24 cellular contexts compared by ENCODE assay signal in the genomic region with DNA sequence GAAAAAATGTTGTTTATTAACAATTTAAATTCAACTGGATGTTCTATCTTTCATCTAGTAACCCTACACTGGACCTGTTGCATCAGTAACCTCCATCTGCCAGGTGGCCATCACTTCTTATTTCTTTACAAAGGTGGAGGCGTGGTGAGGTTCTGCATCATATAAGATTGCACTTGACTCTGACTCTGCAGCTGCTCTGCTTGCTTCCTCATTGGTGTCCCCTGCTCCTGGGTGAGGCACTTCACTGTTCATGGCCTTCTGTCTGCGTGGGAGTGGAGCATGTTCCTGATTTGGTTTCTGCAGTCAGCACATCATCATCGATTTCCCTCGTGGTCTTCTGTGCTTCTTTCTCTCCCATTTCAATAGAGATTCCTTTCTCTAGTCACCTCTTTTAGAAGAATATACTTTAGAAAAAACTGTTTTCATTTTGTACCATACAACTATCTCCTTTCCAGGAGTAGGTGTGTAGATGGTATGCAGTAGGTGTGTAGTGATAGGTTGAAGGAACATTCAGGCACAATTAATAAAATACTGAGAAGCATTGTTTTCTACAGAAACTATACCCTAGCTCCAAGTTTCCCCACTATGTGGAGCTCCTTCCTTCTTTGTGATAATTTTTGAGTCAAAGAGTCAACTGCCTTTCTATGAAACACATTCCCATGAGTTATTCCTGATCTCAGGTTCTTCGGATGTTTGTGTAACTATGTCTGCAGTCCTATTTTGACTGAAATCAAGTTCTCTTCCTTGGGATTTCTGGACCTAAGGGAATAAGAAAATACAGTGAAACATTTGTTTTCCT.
DNase-seq lines count a peak whose midpoint lies in the region; ATAC-seq and TF ChIP-seq lines count a peak whose summit lies in the region.
"Had no signal": no experiment of that assay in that cellular context is flagged by ENCODE, and none has a peak within 500 bp of the region (broad histone marks: within the 10 kb centered on the region; RNA-seq: fewer than 3 reads in every experiment).

No MANE protein-coding gene starts in this region.

- H3K27me3 Mint-ChIP-seq in naive B cell = no peaks in the 10 kb centered on the region
- H3K27me3 Mint-ChIP-seq: natural killer cell treated with Interleukin-12 subunit alpha and Interleukin-12 subunit beta and Interleukin-15 and Interleukin-18, amount 100 ng/mL, for 72 hours; progenitor cell of endocrine pancreas had no signal

- no peaks in the 10 kb centered on the region for H3K9me3 ChIP-seq in prostate gland
- no peaks in the 10 kb centered on the region for H3K9me3 ChIP-seq in lower lobe of right lung
- H3K9me3 ChIP-seq: BLaER1 had no signal

- H3K36me3 Mint-ChIP-seq in naive B cell = no peaks in the 10 kb centered on the region
- H3K36me3 Mint-ChIP-seq: natural killer cell treated with Interleukin-12 subunit alpha and Interleukin-12 subunit beta and Interleukin-15 and Interleukin-18, amount 100 ng/mL, for 72 hours had no signal

- H3K27me3 ChIP-seq in prostate gland (replicated peaks; ENCODE audit: insufficient read depth) (no peaks in the 10 kb centered on the region), lower lobe of right lung (ENCODE audit: low read depth) (no peaks in the 10 kb centered on the region)
- H3K27me3 ChIP-seq: BLaER1 had no signal

- H3K4me1 Mint-ChIP-seq in naive B cell = peaks cover 3 to 8% (median 5%) of the 10 kb centered on the region in 3 donors

- H3K9me3 Mint-ChIP-seq in naive B cell = peaks cover 0 to 2% (median 0%) of the 10 kb centered on the region in 7 donors

- H3K4me1 ChIP-seq in prostate gland (replicated peaks) (no peaks in the 10 kb centered on the region), lower lobe of right lung (no peaks in the 10 kb centered on the region)
- H3K4me1 ChIP-seq: BLaER1 had no signal

- TF ChIP-seq CTCF in NB4 (IDR thresholded peaks at IDR 0.05; ENCODE audit: low read depth, low read length) = no peak
- no peak for TF ChIP-seq CTCF in prostate gland (IDR thresholded peaks at IDR 0.05)
- no peak for TF ChIP-seq CTCF in lower lobe of right lung (IDR thresholded peaks at IDR 0.05)

- intact Hi-C loops in prostate gland (cut with DNase I) (no loop called here), lower lobe of right lung (cut with DNase I) (no loop called here)

- H3K36me3 ChIP-seq in prostate gland (no peaks in the 10 kb centered on the region), lower lobe of right lung (no peaks in the 10 kb centered on the region)
- H3K36me3 ChIP-seq: BLaER1 had no signal

- no peak for TF ChIP-seq POLR2A in NB4 (IDR thresholded peaks at IDR 0.05; ENCODE audit: extremely low read depth, insufficient read length)
- TF ChIP-seq POLR2A in prostate gland (IDR thresholded peaks at IDR 0.05) = no peak

- no peak overlapping the region for H3K4me3 Mint-ChIP-seq in naive B cell
- H3K4me3 Mint-ChIP-seq: natural killer cell treated with Interleukin-12 subunit alpha and Interleukin-12 subunit beta and Interleukin-15 and Interleukin-18, amount 100 ng/mL, for 72 hours had no signal

- H3K4me3 ChIP-seq in NB4 (ENCODE audit: low read depth, low read length) (no peak overlapping the region), prostate gland (no peak overlapping the region), lower lobe of right lung (no peak overlapping the region)
- H3K4me3 ChIP-seq: BLaER1, smooth muscle cell had no signal

- peak overlapping the region in 1 of 6 donors; percentile 26 for H3K27ac Mint-ChIP-seq in naive B cell
- H3K27ac Mint-ChIP-seq: natural killer cell treated with Interleukin-12 subunit alpha and Interleukin-12 subunit beta and Interleukin-15 and Interleukin-18, amount 100 ng/mL, for 72 hours; progenitor cell of endocrine pancreas had no signal

- DNase-seq in DMS153 (lab: John Stamatoyannopoulos, UW) (peak; percentile 32), DMS153 treated with DMSO at 0.1 percent for 48 hours (lab: John Stamatoyannopoulos, UW; ENCODE audit: unreplicated experiment) (no peak), NB4 (ENCODE audit: low read depth) (peak; percentile 44), OCI-M1 (lab: John Stamatoyannopoulos, UW) (peak; percentile 6), naive B cell (peak; percentile 6), prostate gland (ENCODE audit: low spot score) (no peak), lower lobe of right lung (no peak)
- no peak for DNase-seq in activated CD4-positive, CD25-positive, alpha-beta regulatory T cell (lab: John Stamatoyannopoulos, UW)
- DNase-seq: activated CD4-positive, CD25-positive, alpha-beta regulatory T cell treated with anti-CD3 and anti-CD28 coated beads, Interleukin-2, amount 50 U/mL, for 72 hours; amygdala; cerebellar nuclear complex; hippocampal formation; mesenchymal stem cell; NCI-H2029 treated with DMSO at 0.1 percent for 48 hours; SIG-M5; stimulated activated CD4-positive, alpha-beta T cell treated with anti-CD3 and anti-CD28 coated beads, Interleukin-4, amount 100 ng/mL, for 4 hours; stimulated activated CD8-positive, alpha-beta memory T cell treated with anti-CD3 and anti-CD28 coated beads, Interleukin-4, amount 100 ng/mL, for 48 hours; T-helper 2 cell had no signal

- H3K27ac ChIP-seq in prostate gland (no peak overlapping the region), lower lobe of right lung (no peak overlapping the region)
- H3K27ac ChIP-seq: 22Rv1, BLaER1, KMS-11 had no signal

- WGBS in prostate gland = 77% methylated on average over 5 of the region's 5 CpGs

- ATAC-seq in naive B cell (ENCODE audit: low read depth in 2 of 2) (peak; percentile 52 to 78), lower lobe of right lung (no peak)
- ATAC-seq: natural killer cell treated with Interleukin-12 subunit alpha and Interleukin-12 subunit beta and Interleukin-15 and Interleukin-18, amount 100 ng/mL, for 72 hours had no signal

Comparison
In these comparisons a context has a peak if more than half of its experiments do, and no peak if none do; other contexts are left out.
1. DNase-seq: peak in DMS153 (single experiment), NB4 (single experiment), OCI-M1 (single experiment) and naive B cell (single experiment); none in DMS153 treated with DMSO at 0.1 percent for 48 hours (single experiment), prostate gland (single experiment), lower lobe of right lung (single experiment) and activated CD4-positive, CD25-positive, alpha-beta regulatory T cell (0 of 4).
2. ATAC-seq: peak in naive B cell (2 of 2); none in lower lobe of right lung (0 of 2).